10 cellular contexts compared by ENCODE assay signal in the genomic region with DNA sequence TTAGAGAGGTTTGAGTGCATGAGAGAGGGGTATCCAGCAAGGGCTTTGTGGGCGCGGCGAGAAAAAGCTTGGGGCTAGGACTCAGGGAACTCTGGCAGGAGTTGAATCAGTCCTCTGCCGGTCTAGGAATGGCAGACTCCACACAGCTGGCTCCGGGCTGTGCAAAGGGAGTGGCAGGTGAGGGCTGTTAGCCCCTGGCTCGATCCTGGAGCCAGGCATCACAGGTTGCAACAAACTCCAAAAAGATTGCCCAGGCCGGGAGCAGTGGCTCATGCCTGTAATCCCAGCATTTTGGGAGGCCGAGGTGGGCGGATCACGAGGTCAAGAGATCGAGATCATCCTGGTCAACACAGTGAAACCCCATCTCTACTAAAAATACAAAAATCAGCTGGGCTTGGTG. TPM values are rescaled to one million over a fixed set of nuclear protein-coding genes. Genes with fewer than 3 reads are reported as not detected.
DNase-seq lines count a peak whose midpoint lies in the region; ATAC-seq and TF ChIP-seq lines count a peak whose summit lies in the region.
"Not testable (repeated sequence)": the region's sequence is repeated elsewhere in the genome, so short reads cannot be mapped to it uniquely, and the experiment has no call there.
"Had no signal": no experiment of that assay in that cellular context is flagged by ENCODE, and none has a peak within 500 bp of the region (broad histone marks: within the 10 kb centered on the region; RNA-seq: fewer than 3 reads in every experiment).

No MANE protein-coding gene starts in this region.

- H3F3A ChIP-seq in GM23338 (replicated peaks; ENCODE audit: low read depth) = not testable (repeated sequence)

- not testable (repeated sequence) for DNase-seq in GM23338 (ENCODE audit: low spot score); RWPE1 (ENCODE audit: low spot score); esophagus muscularis mucosa (ENCODE audit: extremely low spot score); heart right ventricle; mesothelial cell of epicardium (ENCODE audit: low spot score in 2 of 2, unreplicated experiment in 2 of 2); sciatic nerve (ENCODE audit: low spot score); thyroid gland
- peak; percentile 26 for DNase-seq in MCF 10A (ENCODE audit: unreplicated experiment)

- WGBS in esophagus muscularis mucosa = 83% methylated on average over 11 of the region's 11 CpGs
- WGBS in heart right ventricle, 2 donors = 93% methylated on average over 11 of the region's 11 CpGs
- 79 to 94% methylated on average over 11 of the region's 11 CpGs for WGBS in thyroid gland, 2 donors

- ATAC-seq in GM23338, heart right ventricle: not testable (repeated sequence)
- ATAC-seq in sciatic nerve = peak; percentile 16

- not testable (repeated sequence) for H3K79me2 ChIP-seq in GM23338 (replicated peaks; ENCODE audit: insufficient read depth)

- H3K9me2 ChIP-seq in GM23338 (ENCODE audit: insufficient read depth) = not testable (repeated sequence)

- TF ChIP-seq EP300 in esophagus muscularis mucosa (IDR thresholded peaks at IDR 0.05) = not testable (repeated sequence)

- H4K20me1 ChIP-seq in GM23338 (replicated peaks; ENCODE audit: insufficient read depth) = not testable (repeated sequence)

- not testable (repeated sequence) for H3K4me1 ChIP-seq in GM23338 (ENCODE audit: insufficient read depth)
- H3K4me1 ChIP-seq in esophagus muscularis mucosa (peaks cover 9 to 56% (median 44%) of the 10 kb centered on the region in 4 donors), heart right ventricle (peaks cover 2 to 44% (median 17%) of the 10 kb centered on the region in 9 donors), thyroid gland (peaks cover 43 to 58% of the 10 kb centered on the region in 2 donors)

- not testable (repeated sequence) for H3K27me3 Mint-ChIP-seq in GM23338 (ENCODE audit: insufficient read depth, low read depth, poor library complexity); MCF 10A (ENCODE audit: insufficient read depth, unreplicated experiment); mesothelial cell of epicardium (ENCODE audit: low read depth)

- H3K27ac Mint-ChIP-seq in GM23338; MCF 10A (ENCODE audit: low read depth, unreplicated experiment): not testable (repeated sequence)
- peak overlapping the region; percentile 42 for H3K27ac Mint-ChIP-seq in mesothelial cell of epicardium

- H3K36me3 Mint-ChIP-seq in GM23338 (ENCODE audit: low read depth); MCF 10A (ENCODE audit: insufficient read depth, unreplicated experiment); mesothelial cell of epicardium: not testable (repeated sequence)

- not testable (repeated sequence) for TF ChIP-seq CTCF in GM23338 (conservative IDR thresholded peaks at IDR 0.05; ENCODE audit: low read depth in 2 of 2); RWPE1 (conservative IDR thresholded peaks at IDR 0.05; ENCODE audit: low read depth); MCF 10A (IDR thresholded peaks at IDR 0.05; ENCODE audit: unreplicated experiment); esophagus muscularis mucosa (IDR thresholded peaks at IDR 0.05); heart right ventricle (IDR thresholded peaks at IDR 0.05); mesothelial cell of epicardium (IDR thresholded peaks at IDR 0.05; ENCODE audit: unreplicated experiment); thyroid gland (IDR thresholded peaks at IDR 0.05)

- not testable (repeated sequence) for H3K27ac ChIP-seq in GM23338 (ENCODE audit: low read depth)
- peak overlapping the region; percentile 70 for H3K27ac ChIP-seq in RWPE1
- H3K27ac ChIP-seq in esophagus muscularis mucosa (replicated peaks in 1 of 4) = peak overlapping the region in 3 of 4 donors; percentile 11 to 53 (median 48)
- peak overlapping the region in 6 of 10 donors; percentile 17 to 63 (median 47) for H3K27ac ChIP-seq in heart right ventricle
- peak overlapping the region in 2 of 3 donors; percentile 13 to 37 for H3K27ac ChIP-seq in thyroid gland

- not testable (repeated sequence) for H3K4me1 Mint-ChIP-seq in GM23338
- H3K4me1 Mint-ChIP-seq in MCF 10A (ENCODE audit: insufficient read depth, unreplicated experiment) = peaks cover 28% of the 10 kb centered on the region
- peaks cover 30% of the 10 kb centered on the region for H3K4me1 Mint-ChIP-seq in mesothelial cell of epicardium

- not testable (repeated sequence) for H3K36me3 ChIP-seq in GM23338 (ENCODE audit: insufficient read depth); esophagus muscularis mucosa; heart right ventricle; thyroid gland

- H2AFZ ChIP-seq in GM23338 = peak overlapping the region; percentile 23; the same call in 1 of the 2 replicates

- H3K9me3 ChIP-seq in esophagus muscularis mucosa, heart right ventricle, thyroid gland: not testable (repeated sequence)

- H3K4me3 Mint-ChIP-seq in GM23338; MCF 10A (ENCODE audit: unreplicated experiment); mesothelial cell of epicardium: not testable (repeated sequence)

- intact Hi-C loops in MCF 10A (cut with micrococcal nuclease); esophagus muscularis mucosa (cut with DNase I); heart right ventricle (cut with DNase I); sciatic nerve (cut with DNase I); thyroid gland (cut with DNase I): not testable (repeated sequence)

- H3K4me2 ChIP-seq in GM23338 = not testable (repeated sequence)

- CTCF ChIA-PET in RWPE1 (lab: Yijun Ruan, JAX) = not testable (repeated sequence)
- CTCF ChIA-PET in MCF 10A (lab: Yijun Ruan, JAX) = interaction anchor here (0.6 to 1.9 kb wide), 4 partner anchors 20 to 594 kb away, joined by 3 to 8 read pairs (median 6); a partner anchor contains a TSS

- not testable (repeated sequence) for TF ChIP-seq POLR2A in esophagus muscularis mucosa (IDR thresholded peaks at IDR 0.05; ENCODE audit: low read depth); thyroid gland (IDR thresholded peaks at IDR 0.05)

- POLR2A ChIA-PET in RWPE1 (lab: Yijun Ruan, JAX; ENCODE audit: low non-redundant PET); MCF 10A (lab: Yijun Ruan, JAX): not testable (repeated sequence)

- BruUV-seq in MCF 10A (replicated peaks; lab: Mats Ljungman, UMichigan) = not testable (repeated sequence)

- not testable (repeated sequence) for H3K9me3 Mint-ChIP-seq in GM23338; MCF 10A (ENCODE audit: unreplicated experiment); mesothelial cell of epicardium

- H3K4me3 ChIP-seq in GM23338; esophagus muscularis mucosa; heart right ventricle; thyroid gland (replicated peaks in 1 of 3): not testable (repeated sequence)

- H3K27me3 ChIP-seq in GM23338 (ENCODE audit: insufficient read depth); esophagus muscularis mucosa; heart right ventricle; thyroid gland: not testable (repeated sequence)

RNA-seq across cellular contexts. Expression of a gene that starts 20.2 kb away (rescaled TPM):
- total RNA-seq in GM23338 (2014; rRNA removed; shearing (Covaris generic)) = 0.74 and 2.5 TPM in 2 replicates
- polyA plus RNA-seq in GM23338 (2016; fragmentation: Nextera tagmentation; extraction: Ambion mirVana) (0.43 and 0.70 TPM in 2 replicates), heart right ventricle (10 to 100 TPM; 67.1 to 70.6 TPM)
- total RNA-seq in MCF 10A (2022) (not detected in 2 replicates), esophagus muscularis mucosa (1,000 to 10,000 TPM in 1 of 4 donors, 100 to 1,000 TPM in 3; 547 to 1,471 (median 705) TPM), heart right ventricle (100 to 1,000 TPM; 107 to 267 (median 162) TPM), mesothelial cell of epicardium (415 to 456 TPM (median 447 TPM) in 3 replicates), sciatic nerve (316 TPM), thyroid gland (1,000 to 10,000 TPM in 1 of 4 donors, 100 to 1,000 TPM in 3; 704 to 1,519 (median 952) TPM)
- total RNA-seq: CD8-positive, alpha-beta T cell had no signal
- polyA plus RNA-seq: CD14-positive monocyte had no signal

Comparison
In these comparisons a context has a peak if more than half of its experiments do, and no peak if none do; other contexts are left out.
1. RNA of a gene that starts 20.2 kb away (total RNA-seq): 704 to 1,519 TPM in thyroid gland, 547 to 1,471 TPM in esophagus muscularis mucosa, 415 to 456 TPM in mesothelial cell of epicardium, 316 TPM in sciatic nerve (single experiment) and 107 to 267 TPM in heart right ventricle; 0.74 to 2.5 TPM in GM23338 and not detected in MCF 10A; every median in the first group is over 10 times any median in the second.